ENCODE assay signal across 20 cellular contexts in the genomic region with DNA sequence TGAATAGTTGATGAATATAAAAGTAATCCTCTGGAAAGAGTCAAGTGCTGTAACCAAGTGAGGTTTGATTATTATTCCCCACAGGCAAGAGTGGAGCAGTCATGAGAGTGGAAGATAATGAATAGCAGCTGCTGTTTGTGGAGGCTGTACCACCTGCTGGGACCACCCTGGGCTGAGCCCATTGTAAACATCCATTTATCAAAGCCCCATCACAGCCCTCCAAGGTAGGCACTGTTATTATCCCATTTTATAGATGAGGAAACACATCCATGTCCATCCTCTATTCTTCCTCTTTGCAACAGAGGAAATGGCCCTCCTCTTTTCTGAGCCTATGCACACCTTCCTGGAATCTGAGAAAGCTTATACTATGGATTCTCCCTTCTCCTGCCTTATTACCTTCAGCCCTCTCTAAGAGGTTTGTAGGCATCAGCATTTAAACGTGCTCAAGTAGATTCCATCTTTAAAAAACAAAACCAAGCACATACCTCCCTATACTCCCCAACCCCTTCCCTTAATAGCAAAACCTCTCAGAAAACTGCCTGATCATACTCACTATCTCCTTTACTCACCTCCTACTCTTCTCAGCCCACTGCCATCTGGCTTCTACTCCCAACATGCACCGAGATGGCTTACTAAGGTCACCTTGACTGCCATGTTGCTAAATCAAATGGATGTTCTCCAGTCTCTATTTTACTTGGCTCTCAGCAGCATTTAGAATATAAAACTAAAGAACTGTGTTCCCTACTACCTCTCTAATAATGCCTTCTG. TPM values are rescaled to one million over a fixed set of nuclear protein-coding genes. Genes with fewer than 3 reads are reported as not detected.
DNase-seq lines count a peak whose midpoint lies in the region; ATAC-seq, FAIRE-seq and TF ChIP-seq lines count a peak whose summit lies in the region.
"Had no signal": no experiment of that assay in that cellular context is flagged by ENCODE, and none has a peak within 500 bp of the region (broad histone marks: within the 10 kb centered on the region; RNA-seq: fewer than 3 reads in every experiment).

No MANE protein-coding gene starts in this region.

- FAIRE-seq in D721Med (lab: Jason Lieb, UNC) = no peak
- FAIRE-seq: HepG2 had no signal

- in situ Hi-C loops in G401 (cut with HindIII; ENCODE audit: low sequenced_read_pairs) = no loop called here

- ATAC-seq in WTC11 = no peak
- ATAC-seq: HepG2 had no signal

- no peaks in the 10 kb centered on the region; the same call in 1 of the 2 replicates for H3K27me3 Mint-ChIP-seq in WTC11 (ENCODE audit: low read depth)

- no peak for TF ChIP-seq CTCF in WTC11 (IDR thresholded peaks at IDR 0.05)
- TF ChIP-seq CTCF in D721Med (IDR thresholded peaks at IDR 0.05; ENCODE audit: insufficient read depth, missing control alignments) = no peak

- no peak overlapping the region for H3K4me3 Mint-ChIP-seq in WTC11
- H3K4me3 Mint-ChIP-seq: CD4-positive, alpha-beta memory T cell had no signal

- H3K27ac Mint-ChIP-seq in WTC11 = no peak overlapping the region
- H3K27ac Mint-ChIP-seq: CD4-positive, alpha-beta memory T cell had no signal

- CTCF ChIA-PET in WTC11 (lab: Charles Lee) = interaction anchor here (1.5 to 2.0 kb wide), 2 partner anchors 77 to 249 kb away, joined by 4 read pairs; no protein-coding TSS in a partner anchor

- peaks cover 7% of the 10 kb centered on the region; the same call in 1 of the 2 replicates for H3K9me3 Mint-ChIP-seq in WTC11

- H3K4me1 Mint-ChIP-seq in WTC11 = peaks cover 10% of the 10 kb centered on the region
- H3K4me1 Mint-ChIP-seq: CD4-positive, alpha-beta memory T cell had no signal

- POLR2A ChIA-PET in WTC11 (lab: Charles Lee) = no interaction called here

- DNase-seq in NCI-H1105 treated with DMSO at 0.1 percent for 48 hours (lab: John Stamatoyannopoulos, UW) (peak; percentile 26), NCI-H1105 (lab: John Stamatoyannopoulos, UW) (no peak), NCI-H1417 (lab: John Stamatoyannopoulos, UW) (peak in 2 of 3 experiments; percentile 88 to 97), NCI-H2227 (lab: John Stamatoyannopoulos, UW; ENCODE audit: unreplicated experiment) (peak; percentile 36), WTC11 (ENCODE audit: low spot score) (no peak), G401 (ENCODE audit: low spot score) (no peak), D721Med (ENCODE audit: insufficient read length, low spot score) (no peak)
- DNase-seq in activated T-cell treated with anti-CD3 and anti-CD28 coated beads, Interleukin-2, amount 50 U/mL, for 48 hours = no peak
- DNase-seq: 8988T; CD4-positive, alpha-beta memory T cell; EL; GOT3; KG1; NCI-H2029 treated with DMSO at 0.1 percent for 48 hours; NCI-H526; PC-9 had no signal

- H3K36me3 Mint-ChIP-seq in WTC11 = no peaks in the 10 kb centered on the region

TF ChIP-seq in WTC11, 78 proteins besides CTCF, POLR2A, EP300 and RAD21:
- TF ChIP-seq ZNF423 (CRISPR knock-in tag; IDR thresholded peaks at IDR 0.05) = peak; percentile 65
- TF ChIP-seq MAX (CRISPR knock-in tag; IDR thresholded peaks at IDR 0.05) = no peak
- TF ChIP-seq, protein P1, sequence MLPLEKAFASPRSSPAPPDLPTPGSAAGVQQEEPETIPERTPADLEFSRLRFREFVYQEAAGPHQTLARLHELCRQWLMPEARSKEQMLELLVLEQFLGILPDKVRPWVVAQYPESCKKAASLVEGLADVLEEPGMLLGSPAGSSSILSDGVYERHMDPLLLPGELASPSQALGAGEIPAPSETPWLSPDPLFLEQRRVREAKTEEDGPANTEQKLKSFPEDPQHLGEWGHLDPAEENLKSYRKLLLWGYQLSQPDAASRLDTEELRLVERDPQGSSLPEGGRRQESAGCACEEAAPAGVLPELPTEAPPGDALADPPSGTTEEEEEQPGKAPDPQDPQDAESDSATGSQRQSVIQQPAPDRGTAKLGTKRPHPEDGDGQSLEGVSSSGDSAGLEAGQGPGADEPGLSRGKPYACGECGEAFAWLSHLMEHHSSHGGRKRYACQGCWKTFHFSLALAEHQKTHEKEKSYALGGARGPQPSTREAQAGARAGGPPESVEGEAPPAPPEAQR (CRISPR knock-in tag; IDR thresholded peaks at IDR 0.05) = no peak

RNA-seq across cellular contexts. Expression of gene CDH22, which starts 37.1 kb away (rescaled TPM):
- total RNA-seq in WTC11 (2021) = 0.13 to 0.16 TPM (median 0.16 TPM) in 3 replicates
- not detected in 2 replicates for total RNA-seq in G401 (2014; rRNA removed; shearing (Covaris generic))
- total RNA-seq: CD4-positive, alpha-beta memory T cell; HepG2; M059J; PC-9; SJSA1; T-helper 2 cell treated with Interferon-gamma antibody and Interleukin-4, amounts not matched to agents 100 ng/mL and 5 ng/mL, for 36 hours had no signal

Comparison
In these comparisons a context has a peak if more than half of its experiments do, and no peak if none do; other contexts are left out.
1. DNase-seq: peak in NCI-H1105 treated with DMSO at 0.1 percent for 48 hours (single experiment), NCI-H1417 (2 of 3) and NCI-H2227 (single experiment); none in NCI-H1105 (single experiment), WTC11 (single experiment), activated T-cell treated with anti-CD3 and anti-CD28 coated beads, Interleukin-2, amount 50 U/mL, for 48 hours (0 of 2), G401 (single experiment) and D721Med (single experiment).